In genomic region chr9:99130069-99130468, GRCh38 we compare ENCODE assay signal across 9 cellular contexts. TPM values are rescaled to one million over a fixed set of nuclear protein-coding genes. Genes with fewer than 3 reads are reported as not detected.
DNase-seq lines count a peak whose midpoint lies in the region; ATAC-seq and TF ChIP-seq lines count a peak whose summit lies in the region.
"Had no signal": no experiment of that assay in that cellular context is flagged by ENCODE, and none has a peak within 500 bp of the region (broad histone marks: within the 10 kb centered on the region; RNA-seq: fewer than 3 reads in every experiment).

No MANE protein-coding gene starts in this region.

- H3K27ac ChIP-seq in upper lobe of right lung = no peak overlapping the region

- ATAC-seq in HG02938 (IDR thresholded peaks at IDR 0.05; ENCODE audit: unreplicated experiment) = peak; percentile 65
- peak; percentile 17 for ATAC-seq in upper lobe of right lung
- no peak for ATAC-seq in left lobe of liver

- peaks cover 14% of the 10 kb centered on the region for H3K36me3 Mint-ChIP-seq in activated naive CD4-positive, alpha-beta T cell treated with anti-CD3 and anti-CD28 coated beads for 36 hours (ENCODE audit: low read depth)

- peaks cover 73% of the 10 kb centered on the region for H3K4me1 Mint-ChIP-seq in activated naive CD4-positive, alpha-beta T cell treated with anti-CD3 and anti-CD28 coated beads for 36 hours (ENCODE audit: low read depth)

- H3K36me3 ChIP-seq in upper lobe of right lung = peaks cover 23% of the 10 kb centered on the region

- no peaks in the 10 kb centered on the region for H3K27me3 Mint-ChIP-seq in activated naive CD4-positive, alpha-beta T cell treated with anti-CD3 and anti-CD28 coated beads for 36 hours (ENCODE audit: low read depth)

- H3K27me3 ChIP-seq in upper lobe of right lung = no peaks in the 10 kb centered on the region

- intact Hi-C loops in activated naive CD4-positive, alpha-beta T cell treated with anti-CD3 and anti-CD28 coated beads for 36 hours (cut with micrococcal nuclease) = loop anchor here (1.0 kb wide), 2 partner anchors 11 to 23 kb away; no protein-coding TSS in a partner anchor
- intact Hi-C loops in upper lobe of right lung (cut with DNase I) = no loop called here

- H3K4me1 ChIP-seq in upper lobe of right lung = peaks cover 8% of the 10 kb centered on the region

- no peak for TF ChIP-seq CTCF in upper lobe of right lung (IDR thresholded peaks at IDR 0.05)

- DNase-seq in activated naive CD4-positive, alpha-beta T cell treated with anti-CD3 and anti-CD28 coated beads for 36 hours = peak; percentile 20
- no peak for DNase-seq in activated naive CD4-positive, alpha-beta T cell treated with Interleukin-2 at 50 U/mL for 16 hours
- DNase-seq in RPMI8226 = peak; percentile 85
- DNase-seq in upper lobe of right lung = no peak
- DNase-seq in left lobe of liver (ENCODE audit: low spot score) = no peak
- no peak for DNase-seq in SIG-M5 treated with dmso at 0.1 percent for 504 hours (lab: John Stamatoyannopoulos, UW; ENCODE audit: unreplicated experiment)
- DNase-seq in AG08396 (ENCODE audit: low spot score) = no peak
- DNase-seq: stimulated activated CD4-positive, alpha-beta T cell treated with anti-CD3 and anti-CD28 coated beads, Interleukin-2, amount 100 ng/mL, for 48 hours had no signal

- H3K9me3 ChIP-seq in upper lobe of right lung = no peaks in the 10 kb centered on the region

- H3K9me3 Mint-ChIP-seq in activated naive CD4-positive, alpha-beta T cell treated with anti-CD3 and anti-CD28 coated beads for 36 hours = no peaks in the 10 kb centered on the region

- no peak overlapping the region for H3K4me3 Mint-ChIP-seq in activated naive CD4-positive, alpha-beta T cell treated with anti-CD3 and anti-CD28 coated beads for 36 hours

- CTCF ChIA-PET in activated naive CD4-positive, alpha-beta T cell treated with anti-CD3 and anti-CD28 coated beads for 36 hours (lab: Charles Lee) = interaction anchor here (1.3 kb wide), 1 partner anchor 9 kb away, joined by 3 read pairs; no protein-coding TSS in a partner anchor

- H3K4me3 ChIP-seq in upper lobe of right lung = no peak overlapping the region

- peak overlapping the region; percentile 54 for H3K27ac Mint-ChIP-seq in activated naive CD4-positive, alpha-beta T cell treated with anti-CD3 and anti-CD28 coated beads for 36 hours

RNA-seq across cellular contexts. Expression of gene TGFBR1, which starts 25.2 kb away (rescaled TPM):
- total RNA-seq in activated naive CD4-positive, alpha-beta T cell treated with anti-CD3 and anti-CD28 coated beads for 36 hours = 10 to 100 TPM; 13.7 to 16.9 TPM
- total RNA-seq in upper lobe of right lung (72.0 TPM), left lobe of liver (13.5 TPM)

Comparison
In these comparisons a context has a peak if more than half of its experiments do, and no peak if none do; other contexts are left out.
1. DNase-seq: peak in activated naive CD4-positive, alpha-beta T cell treated with anti-CD3 and anti-CD28 coated beads for 36 hours (single experiment) and RPMI8226 (single experiment); none in activated naive CD4-positive, alpha-beta T cell treated with Interleukin-2 at 50 U/mL for 16 hours (single experiment), upper lobe of right lung (single experiment), left lobe of liver (single experiment), SIG-M5 treated with dmso at 0.1 percent for 504 hours (single experiment) and AG08396 (single experiment).